In the genomic region with DNA sequence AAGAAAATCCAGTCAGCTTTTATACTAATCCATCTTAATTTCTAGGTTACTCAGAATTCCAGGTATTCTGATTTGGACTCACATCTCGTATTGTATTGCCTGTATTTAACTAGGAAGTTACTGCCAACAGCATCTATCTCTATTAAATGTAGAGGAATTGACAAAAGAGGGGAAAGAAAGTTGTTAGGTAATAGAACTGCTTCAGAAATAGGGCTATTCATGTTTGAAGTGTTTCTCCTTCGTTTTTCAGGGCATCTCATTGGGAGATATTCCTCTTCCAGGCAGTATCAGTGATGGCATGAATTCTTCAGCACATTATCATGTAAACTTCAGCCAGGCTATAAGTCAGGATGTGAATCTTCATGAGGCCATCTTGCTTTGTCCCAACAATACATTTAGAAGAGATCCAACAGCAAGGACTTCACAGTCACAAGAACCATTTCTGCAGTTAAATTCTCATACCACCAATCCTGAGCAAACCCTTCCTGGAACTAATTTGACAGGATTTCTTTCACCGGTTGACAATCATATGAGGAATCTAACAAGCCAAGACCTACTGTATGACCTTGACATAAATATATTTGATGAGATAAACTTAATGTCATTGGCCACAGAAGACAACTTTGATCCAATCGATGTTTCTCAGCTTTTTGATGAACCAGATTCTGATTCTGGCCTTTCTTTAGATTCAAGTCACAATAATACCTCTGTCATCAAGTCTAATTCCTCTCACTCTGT, we compare ENCODE assay signal across 1 cellular context.
TF ChIP-seq lines count a peak whose summit lies in the region.

No MANE protein-coding gene starts in this region.

TF ChIP-seq in A549, 52 proteins besides CTCF, POLR2A, EP300 and RAD21:
- peak; percentile 39; the same call in 1 of the 2 replicates for TF ChIP-seq RARB (CRISPR knock-in tag; IDR thresholded peaks at IDR 0.05)
- TF ChIP-seq ATOH8 (CRISPR knock-in tag; IDR thresholded peaks at IDR 0.05; ENCODE audit: low read depth), result peak; percentile 39; the same call in 1 of the 2 replicates
- peak; percentile 6; the same call in 1 of the 2 replicates for TF ChIP-seq HOXA7 (CRISPR knock-in tag; IDR thresholded peaks at IDR 0.05)
